Comparison of ENCODE assay signal across 8 cellular contexts in the genomic region with DNA sequence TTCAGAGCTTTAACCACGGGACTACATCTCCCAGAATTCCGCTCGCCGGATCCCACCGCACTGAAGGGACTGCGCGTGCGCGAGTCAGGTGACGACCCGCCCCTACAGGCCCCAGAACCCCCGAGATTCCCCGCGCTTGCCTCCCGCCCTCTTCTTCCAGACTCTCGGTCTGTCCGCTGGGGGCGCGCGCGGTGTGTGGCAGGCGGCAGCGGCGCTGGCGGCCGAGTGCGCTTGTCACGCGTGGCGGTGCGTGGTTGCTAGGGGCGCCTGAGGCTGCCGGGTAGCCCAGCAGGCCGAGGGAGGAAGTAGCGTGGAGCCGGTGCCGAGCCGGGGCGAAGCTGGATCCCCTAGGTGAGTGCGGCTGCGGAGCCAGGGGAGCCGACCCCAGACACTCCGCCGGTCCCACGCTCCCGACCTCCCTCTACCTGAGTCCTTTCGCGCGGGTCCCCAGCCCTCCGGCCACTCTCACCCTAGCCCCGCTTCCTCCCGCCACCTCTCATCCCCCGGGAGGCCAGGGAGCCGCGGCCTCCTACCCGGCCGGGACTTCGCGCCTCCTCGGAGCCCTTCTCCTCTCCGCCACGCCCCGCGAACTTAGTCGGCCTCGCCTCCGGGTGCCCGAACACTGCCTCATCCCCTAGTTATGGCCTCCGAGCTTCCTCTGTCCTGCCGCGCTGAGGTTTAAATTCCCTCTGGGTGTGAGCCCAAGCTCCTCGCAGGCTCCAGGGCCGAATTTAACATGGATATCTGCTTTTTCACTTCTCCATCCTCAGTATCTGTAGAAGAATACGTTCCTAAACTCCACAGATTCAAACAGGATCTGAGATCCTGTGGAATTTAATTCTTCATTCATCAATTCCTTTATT. TPM values are rescaled to one million over a fixed set of nuclear protein-coding genes. Genes with fewer than 3 reads are reported as not detected.
A peak's percentile ranks its signal among the peaks of the same experiment; 100 is the strongest.
DNase-seq lines count a peak whose midpoint lies in the region; ATAC-seq and TF ChIP-seq lines count a peak whose summit lies in the region.

A gene with protein sequence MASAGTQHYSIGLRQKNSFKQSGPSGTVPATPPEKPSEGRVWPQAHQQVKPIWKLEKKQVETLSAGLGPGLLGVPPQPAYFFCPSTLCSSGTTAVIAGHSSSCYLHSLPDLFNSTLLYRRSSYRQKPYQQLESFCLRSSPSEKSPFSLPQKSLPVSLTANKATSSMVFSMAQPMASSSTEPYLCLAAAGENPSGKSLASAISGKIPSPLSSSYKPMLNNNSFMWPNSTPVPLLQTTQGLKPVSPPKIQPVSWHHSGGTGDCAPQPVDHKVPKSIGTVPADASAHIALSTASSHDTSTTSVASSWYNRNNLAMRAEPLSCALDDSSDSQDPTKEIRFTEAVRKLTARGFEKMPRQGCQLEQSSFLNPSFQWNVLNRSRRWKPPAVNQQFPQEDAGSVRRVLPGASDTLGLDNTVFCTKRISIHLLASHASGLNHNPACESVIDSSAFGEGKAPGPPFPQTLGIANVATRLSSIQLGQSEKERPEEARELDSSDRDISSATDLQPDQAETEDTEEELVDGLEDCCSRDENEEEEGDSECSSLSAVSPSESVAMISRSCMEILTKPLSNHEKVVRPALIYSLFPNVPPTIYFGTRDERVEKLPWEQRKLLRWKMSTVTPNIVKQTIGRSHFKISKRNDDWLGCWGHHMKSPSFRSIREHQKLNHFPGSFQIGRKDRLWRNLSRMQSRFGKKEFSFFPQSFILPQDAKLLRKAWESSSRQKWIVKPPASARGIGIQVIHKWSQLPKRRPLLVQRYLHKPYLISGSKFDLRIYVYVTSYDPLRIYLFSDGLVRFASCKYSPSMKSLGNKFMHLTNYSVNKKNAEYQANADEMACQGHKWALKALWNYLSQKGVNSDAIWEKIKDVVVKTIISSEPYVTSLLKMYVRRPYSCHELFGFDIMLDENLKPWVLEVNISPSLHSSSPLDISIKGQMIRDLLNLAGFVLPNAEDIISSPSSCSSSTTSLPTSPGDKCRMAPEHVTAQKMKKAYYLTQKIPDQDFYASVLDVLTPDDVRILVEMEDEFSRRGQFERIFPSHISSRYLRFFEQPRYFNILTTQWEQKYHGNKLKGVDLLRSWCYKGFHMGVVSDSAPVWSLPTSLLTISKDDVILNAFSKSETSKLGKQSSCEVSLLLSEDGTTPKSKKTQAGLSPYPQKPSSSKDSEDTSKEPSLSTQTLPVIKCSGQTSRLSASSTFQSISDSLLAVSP (plus strand): TSS at position 149 of the 863 bp plus-strand sequence. CDS start 26,842 bp downstream, outside the sequence.

- H3K23ac ChIP-seq in trophoblast cell (ENCODE audit: low read length): no peak within 1 kb of the TSS

- intact Hi-C loops in transverse colon (cut with DNase I; ENCODE audit: low total_unique reads): loop anchor here (5.0 kb wide), 1 partner anchor 759 kb away; no protein-coding TSS in a partner anchor

- peak within 1 kb of the TSS; percentile 92 for H2BK120ac ChIP-seq in trophoblast cell (ENCODE audit: insufficient read depth, low read length, poor library complexity)

- H3K27ac ChIP-seq in cardiac muscle cell: peak within 1 kb of the TSS; percentile 70
- H3K27ac ChIP-seq in trophoblast cell (ENCODE audit: low read depth, low read length): peak within 1 kb of the TSS; percentile 60
- H3K27ac ChIP-seq in transverse colon: peak within 1 kb of the TSS; percentile 90 to 95 (median 93)

- peak within 1 kb of the TSS; percentile 52 for H2BK12ac ChIP-seq in trophoblast cell (ENCODE audit: low read length)

- TF ChIP-seq CTCF in GM12875 (IDR thresholded peaks at IDR 0.05; ENCODE audit: borderline replicate concordance, insufficient read depth, low read depth, low read length) (peak; percentile 94), cardiac muscle cell (IDR thresholded peaks at IDR 0.05; ENCODE audit: low read depth, low read length) (peak; percentile 79), transverse colon (IDR thresholded peaks at IDR 0.05) (peak; percentile 76 to 98 (median 90))

- no peak for TF ChIP-seq EP300 in transverse colon (IDR thresholded peaks at IDR 0.05; ENCODE audit: low read depth)

- H3K36me3 ChIP-seq in cardiac muscle cell (peaks cover 2% of the 10 kb centered on the region), trophoblast cell (ENCODE audit: control insufficient read depth in 1 of 2, insufficient read depth in 2 of 2, low read length in 2 of 2) (no peaks in the 10 kb centered on the region), transverse colon (no peaks in the 10 kb centered on the region)

- H2AFZ ChIP-seq in trophoblast cell (ENCODE audit: insufficient read depth, low read length, poor library complexity): peak within 1 kb of the TSS; percentile 93

- peak within 1 kb of the TSS; percentile 71 for H3K4ac ChIP-seq in trophoblast cell (ENCODE audit: low read depth, low read length)

- H2AK5ac ChIP-seq in trophoblast cell (ENCODE audit: low read length): peak within 1 kb of the TSS; percentile 70

- H3K4me3 Mint-ChIP-seq in activated naive CD8-positive, alpha-beta T cell treated with anti-CD3 and anti-CD28 coated beads, Interleukin-2, amount 50 U/mL, for 24 hours: peak within 1 kb of the TSS; percentile 98

- H2BK5ac ChIP-seq in trophoblast cell (ENCODE audit: low read depth, low read length, poor library complexity): peak within 1 kb of the TSS; percentile 90

- peak within 1 kb of the TSS; percentile 86 for H4K91ac ChIP-seq in trophoblast cell (ENCODE audit: low read depth, low read length)

- no peaks in the 10 kb centered on the region for H3K9me3 Mint-ChIP-seq in activated naive CD8-positive, alpha-beta T cell treated with anti-CD3 and anti-CD28 coated beads, Interleukin-2, amount 50 U/mL, for 24 hours

- peak; percentile 65 for DNase-seq in NCI-H1417 treated with DMSO at 0.1 percent for 48 hours (lab: John Stamatoyannopoulos, UW)
- peak; percentile 93 for DNase-seq in SW480 (ENCODE audit: low spot score)
- DNase-seq in activated naive CD8-positive, alpha-beta T cell treated with anti-CD3 and anti-CD28 coated beads, Interleukin-2, amount 50 U/mL, for 24 hours: peak; percentile 98
- DNase-seq in cardiac muscle cell (ENCODE audit: low read depth in 1 of 2, low spot score in 1 of 2): peak; percentile 98 to 99
- DNase-seq in trophoblast cell: peak; percentile 97 to 98
- DNase-seq in transverse colon: peak; percentile 98

- peaks cover 5% of the 10 kb centered on the region for H3K79me1 ChIP-seq in trophoblast cell (ENCODE audit: low read length)

- H4K12ac ChIP-seq in trophoblast cell (ENCODE audit: low read depth, low read length): peak within 1 kb of the TSS; percentile 52

- no peaks in the 10 kb centered on the region for H3K9me3 ChIP-seq in cardiac muscle cell (ENCODE audit: low read depth)
- H3K9me3 ChIP-seq in trophoblast cell (ENCODE audit: insufficient read depth, low read depth, low read length): no peaks in the 10 kb centered on the region
- no peaks in the 10 kb centered on the region for H3K9me3 ChIP-seq in transverse colon

- H3K36me3 Mint-ChIP-seq in activated naive CD8-positive, alpha-beta T cell treated with anti-CD3 and anti-CD28 coated beads, Interleukin-2, amount 50 U/mL, for 24 hours (ENCODE audit: low read depth): peaks cover 2% of the 10 kb centered on the region

- peaks cover 3% of the 10 kb centered on the region for H3K27me3 Mint-ChIP-seq in activated naive CD8-positive, alpha-beta T cell treated with anti-CD3 and anti-CD28 coated beads, Interleukin-2, amount 50 U/mL, for 24 hours

- peak; percentile 91 for ATAC-seq in HG02798 (IDR thresholded peaks at IDR 0.05; ENCODE audit: poor library complexity, unreplicated experiment)
- ATAC-seq in activated naive CD8-positive, alpha-beta T cell treated with anti-CD3 and anti-CD28 coated beads, Interleukin-2, amount 50 U/mL, for 24 hours: peak; percentile 98

- H3K4me3 ChIP-seq in GM12875 (ENCODE audit: low read depth, low read length) (peak within 1 kb of the TSS; percentile 88), cardiac muscle cell (peak within 1 kb of the TSS; percentile 88), trophoblast cell (ENCODE audit: low read depth, low read length) (peak within 1 kb of the TSS; percentile 94), transverse colon (peak within 1 kb of the TSS; percentile 56 to 83 (median 77))

- peak within 1 kb of the TSS; percentile 79 for H3K9ac ChIP-seq in trophoblast cell (ENCODE audit: low read length)

- H3K27ac Mint-ChIP-seq in activated naive CD8-positive, alpha-beta T cell treated with anti-CD3 and anti-CD28 coated beads, Interleukin-2, amount 50 U/mL, for 24 hours: peak within 1 kb of the TSS; percentile 89

- H3K27me3 ChIP-seq in cardiac muscle cell: no peaks in the 10 kb centered on the region
- H3K27me3 ChIP-seq in trophoblast cell (ENCODE audit: insufficient read depth, low read length): no peaks in the 10 kb centered on the region
- H3K27me3 ChIP-seq in transverse colon: no peaks in the 10 kb centered on the region

- peaks cover 23% of the 10 kb centered on the region for H3K4me1 Mint-ChIP-seq in activated naive CD8-positive, alpha-beta T cell treated with anti-CD3 and anti-CD28 coated beads, Interleukin-2, amount 50 U/mL, for 24 hours

- peak; percentile 68 for TF ChIP-seq POLR2A in transverse colon (IDR thresholded peaks at IDR 0.05)

- peak within 1 kb of the TSS; percentile 69 for H3K4me2 ChIP-seq in trophoblast cell (ENCODE audit: low read length)

- peaks cover 5% of the 10 kb centered on the region for H3K4me1 ChIP-seq in cardiac muscle cell (ENCODE audit: low read depth)
- H3K4me1 ChIP-seq in trophoblast cell (ENCODE audit: control insufficient read depth in 1 of 2, insufficient read depth in 2 of 2, low read length in 2 of 2): peaks cover 0 to 5% of the 10 kb centered on the region in 2 experiments
- H3K4me1 ChIP-seq in transverse colon: peaks cover 0 to 19% (median 11%) of the 10 kb centered on the region in 4 donors

- peak within 1 kb of the TSS; percentile 74 for H3K18ac ChIP-seq in trophoblast cell (ENCODE audit: low read length)

- no CpG with 5 or more reads among the region's 74 CpGs for WGBS in trophoblast cell (ENCODE audit: extremely low coverage, insufficient coverage, insufficient read length)
- 0% methylated on average over 14 to 64 of the region's 74 CpGs for WGBS in transverse colon (ENCODE audit: low coverage in 1 of 2), 2 donors

- H3K14ac ChIP-seq in trophoblast cell (ENCODE audit: low read length): peak within 1 kb of the TSS; percentile 83

- in situ Hi-C loops in transverse colon (cut with MboI; ENCODE audit: low pct_ligation_motif_present in 1 of 4, low pct_unique_long_range_greater_than_20kb in 1 of 4, low sequenced_read_pairs in 3 of 4): loop anchor here in 1 of 4 donors (25.0 kb wide), 1 partner anchor 126 kb away; the partner anchor contains the start of gene PRKAG3

- H3K79me2 ChIP-seq in trophoblast cell (ENCODE audit: control insufficient read depth, insufficient read depth, low read length, poor library complexity): peaks cover 6% of the 10 kb centered on the region

- H4K8ac ChIP-seq in trophoblast cell (ENCODE audit: low read depth, low read length): peak within 1 kb of the TSS; percentile 91

RNA-seq across cellular contexts. Expression of the gene that starts here (rescaled TPM):
- total RNA-seq in cardiac muscle cell (21.0 and 36.0 TPM in 2 replicates), transverse colon (10 to 100 TPM in 3 of 4 donors, 1 to 10 TPM in 1; 6.0 to 26.0 (median 15.9) TPM)
- 27.9 and 37.0 TPM in 2 replicates for polyA plus RNA-seq in cardiac muscle cell
- 56.3 and 58.4 TPM in 2 replicates for polyA plus RNA-seq in trophoblast cell (2013)

Comparison
In these comparisons a context has a peak if more than half of its experiments do, and no peak if none do; other contexts are left out.
1. Peak in every context shown above with its lines: DNase-seq, ATAC-seq, H3K4me3 ChIP-seq and H3K27ac ChIP-seq.